9 cellular contexts compared by ENCODE assay signal in genomic region chr18:58097127-58097906, GRCh38. TPM values are rescaled to one million over a fixed set of nuclear protein-coding genes. Genes with fewer than 3 reads are reported as not detected.
A peak's percentile ranks its signal among the peaks of the same experiment; 100 is the strongest.
DNase-seq lines count a peak whose midpoint lies in the region; ATAC-seq, FAIRE-seq and TF ChIP-seq lines count a peak whose summit lies in the region.
"Had no signal": no experiment of that assay in that cellular context is flagged by ENCODE, and none has a peak within 500 bp of the region (broad histone marks: within the 10 kb centered on the region; RNA-seq: fewer than 3 reads in every experiment).

No MANE protein-coding gene starts in this region.

- peak overlapping the region; percentile 47 for H3K4me2 ChIP-seq in astrocyte (ENCODE audit: low read length)
- H3K4me2 ChIP-seq in HepG2 (ENCODE audit: low read depth, low read length): peak overlapping the region; percentile 25

- H3K9me3 Mint-ChIP-seq in astrocyte (ENCODE audit: unreplicated experiment): no peaks in the 10 kb centered on the region
- H3K9me3 Mint-ChIP-seq in type B pancreatic cell: peaks cover 4% of the 10 kb centered on the region
- H3K9me3 Mint-ChIP-seq: central memory CD8-positive, alpha-beta T cell had no signal

- no peaks in the 10 kb centered on the region for H3K27me3 ChIP-seq in astrocyte (ENCODE audit: insufficient read depth, low read length)
- H3K27me3 ChIP-seq in HepG2 (ENCODE audit: control insufficient read depth in 1 of 2, insufficient read depth in 2 of 2, low read length in 2 of 2): no peaks in the 10 kb centered on the region
- H3K27me3 ChIP-seq in H7 (ENCODE audit: control insufficient read depth, insufficient read depth, low read length): no peaks in the 10 kb centered on the region
- H3K27me3 ChIP-seq in esophagus muscularis mucosa: no peaks in the 10 kb centered on the region

- TF ChIP-seq POLR2A in HepG2 (IDR thresholded peaks at IDR 0.05; ENCODE audit: insufficient read depth in 1 of 2, low read depth in 2 of 2, low read length in 2 of 2) (no peak), esophagus muscularis mucosa (IDR thresholded peaks at IDR 0.05; ENCODE audit: low read depth) (no peak)

- DNase-seq in NCI-H1092 treated with DMSO at 0.1 percent for 48 hours (lab: John Stamatoyannopoulos, UW) (peak; percentile 46), astrocyte (ENCODE audit: low read depth) (peak; percentile 57), HepG2 (ENCODE audit: low spot score) (peak; percentile 41), type B pancreatic cell (ENCODE audit: extremely low spot score, unreplicated experiment) (no peak), H7 (no peak), esophagus muscularis mucosa (ENCODE audit: extremely low spot score) (no peak)
- DNase-seq: NCI-H2081 had no signal

- no peak for TF ChIP-seq CTCF in astrocyte (IDR thresholded peaks at IDR 0.05; ENCODE audit: insufficient read depth, low read depth, low read length)
- TF ChIP-seq CTCF in HepG2 (CRISPR knock-in tag; IDR thresholded peaks at IDR 0.05): no peak
- TF ChIP-seq CTCF in type B pancreatic cell (conservative IDR thresholded peaks at IDR 0.05): no peak
- no peak for TF ChIP-seq CTCF in esophagus muscularis mucosa (IDR thresholded peaks at IDR 0.05)

- H4K20me1 ChIP-seq in astrocyte (ENCODE audit: insufficient read depth, low read length) (no peaks in the 10 kb centered on the region), HepG2 (ENCODE audit: insufficient read depth, low read length) (no peaks in the 10 kb centered on the region)

- TF ChIP-seq EP300 in HepG2 (IDR thresholded peaks at IDR 0.05; ENCODE audit: low read depth in 2 of 2, low read length in 2 of 2) (no peak), HepG2 (CRISPR knock-in tag; IDR thresholded peaks at IDR 0.05; ENCODE audit: borderline replicate concordance) (no peak), esophagus muscularis mucosa (IDR thresholded peaks at IDR 0.05) (no peak)

- intact Hi-C loops in HepG2 (cut with micrococcal nuclease; ENCODE audit: unreplicated experiment) (no loop called here), esophagus muscularis mucosa (cut with DNase I) (no loop called here)

- peaks cover 2% of the 10 kb centered on the region for H3K36me3 Mint-ChIP-seq in astrocyte (ENCODE audit: low read depth, unreplicated experiment)
- H3K36me3 Mint-ChIP-seq in type B pancreatic cell: peaks cover 9% of the 10 kb centered on the region

- no peak overlapping the region for H3K4me3 ChIP-seq in astrocyte (ENCODE audit: insufficient read depth, low read depth, low read length)
- no peak overlapping the region for H3K4me3 ChIP-seq in HepG2 (replicated peaks in 1 of 3; ENCODE audit: insufficient read depth in 1 of 3, low read depth in 2 of 3, low read length in 3 of 3)
- H3K4me3 ChIP-seq in H7 (ENCODE audit: insufficient read depth, low read depth, low read length): no peak overlapping the region
- H3K4me3 ChIP-seq in esophagus muscularis mucosa: no peak overlapping the region

- H2AFZ ChIP-seq in astrocyte (ENCODE audit: low read depth, low read length) (no peak overlapping the region), HepG2 (ENCODE audit: low read length) (no peak overlapping the region)

- H3K9ac ChIP-seq in astrocyte (ENCODE audit: low read length) (no peak overlapping the region), HepG2 (ENCODE audit: insufficient read depth, low read depth, low read length) (no peak overlapping the region)

- H3K4me1 Mint-ChIP-seq in astrocyte (ENCODE audit: low read depth, unreplicated experiment) (peaks cover 16% of the 10 kb centered on the region), type B pancreatic cell (ENCODE audit: unreplicated experiment) (peaks cover 59% of the 10 kb centered on the region)
- H3K4me1 Mint-ChIP-seq: central memory CD8-positive, alpha-beta T cell had no signal

- 44% methylated on average over 7 of the region's 8 CpGs for WGBS in HepG2 (ENCODE audit: low lambda C conversion rate)
- 69% methylated on average over 8 of the region's 8 CpGs for WGBS in esophagus muscularis mucosa

- H3K36me3 ChIP-seq in astrocyte (ENCODE audit: insufficient read depth, low read length): no peaks in the 10 kb centered on the region
- H3K36me3 ChIP-seq in HepG2 (replicated peaks in 1 of 2; ENCODE audit: control insufficient read depth in 1 of 2, insufficient read depth in 2 of 2, low read length in 2 of 2): no peaks in the 10 kb centered on the region
- H3K36me3 ChIP-seq in H7 (replicated peaks; ENCODE audit: control insufficient read depth, insufficient read depth, low read length): no peaks in the 10 kb centered on the region
- no peaks in the 10 kb centered on the region for H3K36me3 ChIP-seq in esophagus muscularis mucosa

- H3K9me3 ChIP-seq in astrocyte (ENCODE audit: insufficient read depth, low read depth, low read length): no peaks in the 10 kb centered on the region
- no peaks in the 10 kb centered on the region for H3K9me3 ChIP-seq in HepG2 (ENCODE audit: low read length)
- no peaks in the 10 kb centered on the region for H3K9me3 ChIP-seq in esophagus muscularis mucosa

- no peak overlapping the region for H3K27ac Mint-ChIP-seq in astrocyte (ENCODE audit: unreplicated experiment)
- peak overlapping the region; percentile 36 for H3K27ac Mint-ChIP-seq in type B pancreatic cell

- H3K27ac ChIP-seq in astrocyte (ENCODE audit: low read depth, low read length) (peak overlapping the region; percentile 10), HepG2 (ENCODE audit: extremely low read length, insufficient read depth, low read length) (peak overlapping the region; percentile 30), esophagus muscularis mucosa (replicated peaks in 1 of 4) (no peak overlapping the region)

- in situ Hi-C loops in HepG2 (cut with HindIII; ENCODE audit: extremely low pct_ligation_motif_present, low pct_unique_long_range_greater_than_20kb): no loop called here

- TF ChIP-seq RAD21 in HepG2 (CRISPR knock-in tag; IDR thresholded peaks at IDR 0.05): no peak

- ATAC-seq in HepG2 (peak; percentile 89), HG02973 (IDR thresholded peaks at IDR 0.05; ENCODE audit: unreplicated experiment) (no peak)

- POLR2A ChIA-PET in HepG2 (lab: Yijun Ruan, JAX): no interaction called here

- H3K4me3 Mint-ChIP-seq in astrocyte (ENCODE audit: unreplicated experiment): no peak overlapping the region
- H3K4me3 Mint-ChIP-seq in type B pancreatic cell: peak overlapping the region; percentile 41
- H3K4me3 Mint-ChIP-seq: central memory CD8-positive, alpha-beta T cell had no signal

- FAIRE-seq in astrocyte (lab: Jason Lieb, UNC) (peak; percentile 49), HepG2 (lab: Jason Lieb, UNC) (peak; percentile 12)

- H3K4me1 ChIP-seq in astrocyte (ENCODE audit: insufficient read depth, low read length): peaks cover 10% of the 10 kb centered on the region
- peaks cover 55% of the 10 kb centered on the region for H3K4me1 ChIP-seq in HepG2 (ENCODE audit: insufficient read depth, low read length)
- H3K4me1 ChIP-seq in esophagus muscularis mucosa: peaks cover 0 to 11% (median 0%) of the 10 kb centered on the region in 4 donors

- H3K27me3 Mint-ChIP-seq in astrocyte (ENCODE audit: low read depth, unreplicated experiment) (no peaks in the 10 kb centered on the region), type B pancreatic cell (no peaks in the 10 kb centered on the region)

- CTCF ChIA-PET in HepG2 (lab: Yijun Ruan, JAX; ENCODE audit: low intra/inter-chr PET ratio, low total read pairs): no interaction called here

- H3K79me2 ChIP-seq in astrocyte (ENCODE audit: insufficient read depth, low read length) (no peaks in the 10 kb centered on the region), HepG2 (ENCODE audit: insufficient read depth, low read length) (peaks cover 29% of the 10 kb centered on the region)

- BruUV-seq in HepG2 (replicated peaks; lab: Mats Ljungman, UMichigan): no TSS peak

TF ChIP-seq in HepG2, 621 proteins besides CTCF, POLR2A, EP300 and RAD21 (continues in another document):
- TF ChIP-seq POGZ (CRISPR knock-in tag; IDR thresholded peaks at IDR 0.05): 0 out of 2 replicates have a peak, but pooled peaks have one; percentile 17
- no peak for TF ChIP-seq CENPBD1 (CRISPR knock-in tag; IDR thresholded peaks at IDR 0.05; ENCODE audit: borderline replicate concordance, low read depth)
- no peak for TF ChIP-seq ZNF382 (CRISPR knock-in tag; IDR thresholded peaks at IDR 0.05; ENCODE audit: borderline replicate concordance)

RNA-seq across cellular contexts. Expression of gene NEDD4L, which starts 53.3 kb away (rescaled TPM):
- 67.5 and 93.9 TPM in 2 replicates for total RNA-seq in astrocyte
- 155 and 168 TPM in 2 replicates for total RNA-seq in HepG2 (2016; rRNA removed; fragmentation: Illumina TruSeq; extraction: Trizol)
- total RNA-seq in HepG2 (2016; cell fraction: cytosol; rRNA removed; fragmentation: Illumina TruSeq; extraction: Trizol; ENCODE audit: low read depth): 227 and 244 TPM in 2 replicates
- 149 and 168 TPM in 2 replicates for total RNA-seq in HepG2 (2016; cell fraction: insoluble cytoplasmic fraction; rRNA removed; fragmentation: Illumina TruSeq; extraction: Trizol)
- total RNA-seq in HepG2 (2016; cell fraction: membrane; rRNA removed; fragmentation: Illumina TruSeq; extraction: Trizol): 283 and 312 TPM in 2 replicates
- total RNA-seq in HepG2 (2016; cell fraction: nucleus; rRNA removed; fragmentation: Illumina TruSeq; extraction: Trizol): 149 and 177 TPM in 2 replicates
- 390 and 395 TPM in 2 replicates for polyA plus RNA-seq in HepG2 (2011; rRNA removed)
- polyA plus RNA-seq in HepG2 (2011; cell fraction: cytosol; rRNA removed): 327 and 388 TPM in 2 replicates
- 350 and 369 TPM in 2 replicates for polyA plus RNA-seq in HepG2 (2011; cell fraction: nucleus; rRNA removed)
- polyA plus RNA-seq in HepG2 (2012): 315 and 342 TPM in 2 replicates
- 321 and 361 TPM in 2 replicates for polyA plus RNA-seq in HepG2 (2016; cell fraction: cytosol; fragmentation: Illumina TruSeq; extraction: Trizol; ENCODE audit: low read depth)
- polyA plus RNA-seq in HepG2 (2016; cell fraction: insoluble cytoplasmic fraction; fragmentation: Illumina TruSeq; extraction: Trizol; ENCODE audit: low read depth): 177 and 180 TPM in 2 replicates
- 294 and 314 TPM in 2 replicates for polyA plus RNA-seq in HepG2 (2016; cell fraction: membrane; fragmentation: Illumina TruSeq; extraction: Trizol; ENCODE audit: low read depth)
- polyA plus RNA-seq in HepG2 (2016; cell fraction: nucleus; fragmentation: Illumina TruSeq; extraction: Trizol; ENCODE audit: insufficient read depth, low read depth): 244 and 256 TPM in 2 replicates
- polyA minus RNA-seq in HepG2 (2011; rRNA and poly(A)+ RNA removed; ENCODE audit: low replicate concordance): 51.4 and 283 TPM in 2 replicates
- 167 and 173 TPM in 2 replicates for polyA minus RNA-seq in HepG2 (2011; cell fraction: cytosol; rRNA and poly(A)+ RNA removed)
- 477 and 524 TPM in 2 replicates for polyA minus RNA-seq in HepG2 (2011; cell fraction: nucleus; rRNA and poly(A)+ RNA removed)
- 84.7 and 93.5 TPM in 2 replicates for total RNA-seq in type B pancreatic cell (ENCODE audit: low replicate concordance)
- total RNA-seq in H7 (2014; rRNA removed; shearing (Covaris generic)): 39.8 and 44.1 TPM in 2 replicates
- 10 to 100 TPM; 22.7 to 39.9 (median 34.7) TPM for total RNA-seq in esophagus muscularis mucosa

Comparison
In these comparisons a context has a peak if more than half of its experiments do, and no peak if none do; other contexts are left out.
1. DNase-seq: peak in NCI-H1092 treated with DMSO at 0.1 percent for 48 hours (single experiment), astrocyte (single experiment) and HepG2 (single experiment); none in type B pancreatic cell (single experiment), H7 (single experiment) and esophagus muscularis mucosa (single experiment).
2. H3K27ac ChIP-seq: peak in astrocyte (single experiment) and HepG2 (single experiment); none in esophagus muscularis mucosa (0 of 4).